12 cellular contexts compared by ENCODE assay signal in genomic region chr17:36085710-36086268, GRCh38. TPM values are rescaled to one million over a fixed set of nuclear protein-coding genes. Genes with fewer than 3 reads are reported as not detected.
DNase-seq lines count a peak whose midpoint lies in the region; ATAC-seq and TF ChIP-seq lines count a peak whose summit lies in the region.
"Had no signal": no experiment of that assay in that cellular context is flagged by ENCODE, and none has a peak within 500 bp of the region (broad histone marks: within the 10 kb centered on the region; RNA-seq: fewer than 3 reads in every experiment).

No MANE protein-coding gene starts in this region.

- H3K9ac ChIP-seq in adipocyte (ENCODE audit: low read length) = no peak overlapping the region

- intact Hi-C loops in left colon (cut with DNase I, micrococcal nuclease) = no loop called here

- H3K36me3 ChIP-seq in adipocyte (ENCODE audit: control insufficient read depth, insufficient read depth, low read length, severe bottlenecking) = no peaks in the 10 kb centered on the region

- no peaks in the 10 kb centered on the region for H3K9me3 ChIP-seq in adipocyte (ENCODE audit: control insufficient read depth, low read length)
- H3K9me3 ChIP-seq: testis had no signal

- DNase-seq in AG10803 (ENCODE audit: low read depth) (peak; percentile 34), adipocyte (ENCODE audit: low read depth) (peak; percentile 14), left colon (no peak), NCI-H1694 (lab: John Stamatoyannopoulos, UW) (no peak)
- peak; percentile 8 for DNase-seq in Jurkat, Clone E6-1 (ENCODE audit: low read depth, low spot score)
- DNase-seq: activated effector memory CD4-positive, alpha-beta T cell treated with Interleukin-2 at 50 U/mL for 16 hours; NCI-H2171; testis had no signal

- TF ChIP-seq CTCF in AG10803 (conservative IDR thresholded peaks at IDR 0.05; ENCODE audit: low read length) = no peak

- H3K4me3 ChIP-seq in AG10803 (ENCODE audit: low read length) = no peak overlapping the region
- H3K4me3 ChIP-seq in Jurkat, Clone E6-1 (ENCODE audit: low read length) = no peak overlapping the region
- H3K4me3 ChIP-seq in adipocyte (ENCODE audit: low read length) = no peak overlapping the region
- H3K4me3 ChIP-seq: testis had no signal

- no peaks in the 10 kb centered on the region for H3K27me3 ChIP-seq in adipocyte (replicated peaks; ENCODE audit: control insufficient read depth, insufficient read depth, low read length)
- H3K27me3 ChIP-seq: testis had no signal

- ATAC-seq in left colon = peak; percentile 47
- no peak for ATAC-seq in HG03469 (IDR thresholded peaks at IDR 0.05; ENCODE audit: unreplicated experiment)
- ATAC-seq in GM21619 (IDR thresholded peaks at IDR 0.05; ENCODE audit: unreplicated experiment) = no peak
- ATAC-seq in activated CD4-positive, CD25-positive, alpha-beta regulatory T cell treated with anti-CD3 and anti-CD28 coated beads, Interleukin-2, amount 50 U/mL, for 24 hours = no peak

- H3K4me1 ChIP-seq in adipocyte (ENCODE audit: control insufficient read depth, insufficient read depth, low read length) = peaks cover 11% of the 10 kb centered on the region
- H3K4me1 ChIP-seq: testis had no signal

RNA-seq across cellular contexts. Expression of gene CCL3, which starts 4.2 kb away (rescaled TPM):
- polyA plus RNA-seq in Jurkat, Clone E6-1 (2012; ENCODE audit: insufficient read depth, insufficient read length) = not detected
- total RNA-seq in left colon = 1 to 10 TPM; 2.0 to 4.2 TPM

RNA-seq across cellular contexts. Expression of gene CCL4, which starts 17.8 kb away (rescaled TPM):
- polyA plus RNA-seq in Jurkat, Clone E6-1 (2012; ENCODE audit: insufficient read depth, insufficient read length) = not detected
- total RNA-seq in left colon = 1 to 10 TPM; 2.2 to 4.5 TPM
- total RNA-seq: RPMI7951 had no signal

RNA-seq across cellular contexts. Expression of gene CCL18, which starts 21.7 kb away (rescaled TPM):
- not detected for polyA plus RNA-seq in Jurkat, Clone E6-1 (2012; ENCODE audit: insufficient read depth, insufficient read length)
- total RNA-seq in left colon = 1 to 10 TPM in 1 of 2 donors, under 1 TPM in 1; 0.85 to 1.2 TPM
- total RNA-seq: RPMI7951 had no signal

Comparison
In these comparisons a context has a peak if more than half of its experiments do, and no peak if none do; other contexts are left out.
1. DNase-seq: peak in AG10803 (single experiment), Jurkat, Clone E6-1 (single experiment) and adipocyte (single experiment); none in left colon (0 of 2) and NCI-H1694 (single experiment).